In the genomic region with DNA sequence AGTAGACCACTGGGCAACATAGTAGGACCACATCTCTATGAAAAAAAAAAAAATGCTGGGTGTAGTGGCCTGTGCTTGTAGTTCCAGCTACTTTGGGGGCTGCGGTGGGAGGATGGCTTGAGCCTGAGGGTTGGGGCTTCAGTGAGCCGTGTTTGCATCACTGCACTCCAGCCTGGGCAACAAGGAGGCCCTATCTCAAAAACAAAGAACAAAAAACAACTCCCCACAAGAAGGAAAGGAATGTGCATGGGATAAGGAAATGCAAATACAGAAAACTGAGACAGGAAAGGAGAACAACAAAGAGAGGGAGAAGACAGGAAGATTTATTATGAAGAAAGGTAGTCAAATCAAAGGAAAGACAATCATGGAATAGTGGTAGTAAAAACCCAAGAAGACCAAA, we compare ENCODE assay signal across 26 cellular contexts.
DNase-seq lines count a peak whose midpoint lies in the region; ATAC-seq and TF ChIP-seq lines count a peak whose summit lies in the region.
"Had no signal": no experiment of that assay in that cellular context is flagged by ENCODE, and none has a peak within 500 bp of the region (broad histone marks: within the 10 kb centered on the region; RNA-seq: fewer than 3 reads in every experiment).

No MANE protein-coding gene starts in this region.

- H3K9me3 ChIP-seq in neural progenitor cell (ENCODE audit: low read depth): no peaks in the 10 kb centered on the region
- H3K9me3 ChIP-seq: Caco-2, gastrocnemius medialis, uterus had no signal

- H3K36me3 Mint-ChIP-seq in GM23338 (ENCODE audit: low read depth) (peaks cover 13% of the 10 kb centered on the region), neural progenitor cell (peaks cover 12% of the 10 kb centered on the region)
- H3K36me3 Mint-ChIP-seq: activated naive CD4-positive, alpha-beta T cell treated with anti-CD3 and anti-CD28 coated beads, Interleukin-2, amount 50 U/mL, for 24 hours; stimulated activated memory B cell treated with anti-CD40 and anti-IgM and Interleukin-4, amounts not matched to agents 10 μg/mL and 1 μg/mL and 100 μg/mL, for 72 hours had no signal

- H3K27ac ChIP-seq in GM23338 (ENCODE audit: low read depth) (peak overlapping the region; percentile 35), neural progenitor cell (no peak overlapping the region)
- H3K27ac ChIP-seq: gastrocnemius medialis, KMS-11, uterus, VCaP had no signal

- peak; percentile 83 for ATAC-seq in GM23338
- ATAC-seq in activated CD4-positive, CD25-positive, alpha-beta regulatory T cell treated with anti-CD3 and anti-CD28 coated beads, Interleukin-2, amount 50 U/mL, for 24 hours: no peak
- ATAC-seq: esophagus mucosa; gastrocnemius medialis; naive thymus-derived CD4-positive, alpha-beta T cell; Right ventricle myocardium inferior; stimulated activated memory B cell treated with anti-CD40 and anti-IgM and Interleukin-4, amounts not matched to agents 10 μg/mL and 1 μg/mL and 100 μg/mL, for 72 hours had no signal

- TF ChIP-seq CTCF in GM23338 (conservative IDR thresholded peaks at IDR 0.05; ENCODE audit: low read depth in 2 of 2) (no peak), neural progenitor cell (IDR thresholded peaks at IDR 0.05) (no peak)

- H3K27ac Mint-ChIP-seq in GM23338 (peak overlapping the region; percentile 89), neural progenitor cell (peak overlapping the region; percentile 100)
- H3K27ac Mint-ChIP-seq: activated naive CD4-positive, alpha-beta T cell treated with anti-CD3 and anti-CD28 coated beads, Interleukin-2, amount 50 U/mL, for 24 hours; activated T-helper 1 cell treated with anti-CD3 and anti-CD28 coated beads, Interleukin-12 subunit alpha, Interleukin-12 subunit beta, Interleukin-2, Interleukin-4 antibody, amounts not matched to agents 30 ng/mL and 10 ng/mL and 1 ng/mL, durations not matched to agents 14 hours and 24 hours and 36 hours; naive thymus-derived CD4-positive, alpha-beta T cell; progenitor cell of endocrine pancreas; stimulated activated memory B cell treated with anti-CD40 and anti-IgM and Interleukin-4, amounts not matched to agents 10 μg/mL and 1 μg/mL and 100 μg/mL, for 72 hours; T-helper 1 cell treated with Interleukin-12 subunit alpha and Interleukin-12 subunit beta and Interleukin-4 antibody, amounts not matched to agents 30 μg/mL and 1 μg/mL, for 36 hours had no signal

- H3K36me3 ChIP-seq in GM23338 (ENCODE audit: insufficient read depth): no peaks in the 10 kb centered on the region; the same call in 1 of the 2 replicates
- H3K36me3 ChIP-seq in neural progenitor cell: no peaks in the 10 kb centered on the region
- H3K36me3 ChIP-seq: gastrocnemius medialis, uterus had no signal

- no peaks in the 10 kb centered on the region for H3F3A ChIP-seq in GM23338 (replicated peaks; ENCODE audit: low read depth)
- H3F3A ChIP-seq in neural progenitor cell (ENCODE audit: low read depth): no peaks in the 10 kb centered on the region

- H3K9me2 ChIP-seq in GM23338 (ENCODE audit: insufficient read depth): peaks cover 8% of the 10 kb centered on the region

- in situ Hi-C loops in SK-MEL-5 (cut with HindIII; ENCODE audit: low pct_unique_long_range_greater_than_20kb, low sequenced_read_pairs): no loop called here
- in situ Hi-C loops in KBM-7 (cut with MboI; ENCODE audit: low pct_unique_long_range_greater_than_20kb, low sequenced_read_pairs): no loop called here

- H2AFZ ChIP-seq in GM23338: no peak overlapping the region
- peak overlapping the region; percentile 98 for H2AFZ ChIP-seq in neural progenitor cell (replicated peaks)

- H4K20me1 ChIP-seq in GM23338 (replicated peaks; ENCODE audit: insufficient read depth) (no peaks in the 10 kb centered on the region), neural progenitor cell (ENCODE audit: low read depth) (no peaks in the 10 kb centered on the region)

- H3K4me1 ChIP-seq in GM23338 (ENCODE audit: insufficient read depth): peaks cover 15% of the 10 kb centered on the region
- H3K4me1 ChIP-seq in neural progenitor cell: peaks cover 15% of the 10 kb centered on the region
- H3K4me1 ChIP-seq: gastrocnemius medialis, uterus had no signal

- H3K9ac ChIP-seq in neural progenitor cell: no peak overlapping the region
- H3K9ac ChIP-seq: KMS-11 had no signal

- no peak overlapping the region; the same call in 2 of the 3 replicates for H3K4me3 Mint-ChIP-seq in GM23338
- H3K4me3 Mint-ChIP-seq in neural progenitor cell: peak overlapping the region; percentile 59
- H3K4me3 Mint-ChIP-seq: activated naive CD4-positive, alpha-beta T cell treated with anti-CD3 and anti-CD28 coated beads, Interleukin-2, amount 50 U/mL, for 24 hours; activated T-helper 1 cell treated with anti-CD3 and anti-CD28 coated beads, Interleukin-12 subunit alpha, Interleukin-12 subunit beta, Interleukin-2, Interleukin-4 antibody, amounts not matched to agents 30 ng/mL and 10 ng/mL and 1 ng/mL, durations not matched to agents 14 hours and 24 hours and 36 hours; naive thymus-derived CD4-positive, alpha-beta T cell; stimulated activated memory B cell treated with anti-CD40 and anti-IgM and Interleukin-4, amounts not matched to agents 10 μg/mL and 1 μg/mL and 100 μg/mL, for 72 hours; T-helper 1 cell treated with Interleukin-12 subunit alpha and Interleukin-12 subunit beta and Interleukin-4 antibody, amounts not matched to agents 30 μg/mL and 1 μg/mL, for 36 hours had no signal

- H3K27me3 Mint-ChIP-seq in GM23338 (ENCODE audit: insufficient read depth, low read depth, poor library complexity): peaks cover 4% of the 10 kb centered on the region
- no peaks in the 10 kb centered on the region for H3K27me3 Mint-ChIP-seq in neural progenitor cell (ENCODE audit: insufficient read depth, low read depth)
- H3K27me3 Mint-ChIP-seq: activated naive CD4-positive, alpha-beta T cell treated with anti-CD3 and anti-CD28 coated beads, Interleukin-2, amount 50 U/mL, for 24 hours; naive thymus-derived CD4-positive, alpha-beta T cell; progenitor cell of endocrine pancreas; stimulated activated memory B cell treated with anti-CD40 and anti-IgM and Interleukin-4, amounts not matched to agents 10 μg/mL and 1 μg/mL and 100 μg/mL, for 72 hours had no signal

- DNase-seq in GM23338 (ENCODE audit: low spot score): peak; percentile 27
- peak; percentile 78 for DNase-seq in SK-MEL-5 (ENCODE audit: low read depth, low spot score)
- peak; percentile 73 for DNase-seq in foreskin melanocyte
- peak; percentile 3 for DNase-seq in neural progenitor cell (ENCODE audit: low spot score)
- no peak for DNase-seq in T-helper 9 cell
- no peak for DNase-seq in KBM-7
- no peak for DNase-seq in midbrain (lab: John Stamatoyannopoulos, UW)
- DNase-seq: activated CD4-positive, alpha-beta T cell treated with anti-CD3 and anti-CD28 coated beads, Interleukin-2, amount 50 U/mL, for 1 hour; Caco-2; gastrocnemius medialis; mammary epithelial cell; naive thymus-derived CD4-positive, alpha-beta T cell; NCI-H1694 treated with DMSO at 0.1 percent for 48 hours; NCI-H774; stimulated activated CD4-positive, alpha-beta T cell treated with anti-CD3 and anti-CD28 coated beads, Interleukin-1b, Interleukin-23, amount 100 ng/mL, for 48 hours; uterus had no signal

- H3K9me3 Mint-ChIP-seq in GM23338: peaks cover 10% of the 10 kb centered on the region
- H3K9me3 Mint-ChIP-seq in neural progenitor cell: peaks cover 22% of the 10 kb centered on the region
- H3K9me3 Mint-ChIP-seq: activated naive CD4-positive, alpha-beta T cell treated with anti-CD3 and anti-CD28 coated beads, Interleukin-2, amount 50 U/mL, for 24 hours; activated T-helper 1 cell treated with anti-CD3 and anti-CD28 coated beads, Interleukin-12 subunit alpha, Interleukin-12 subunit beta, Interleukin-2, Interleukin-4 antibody, amounts not matched to agents 30 ng/mL and 10 ng/mL and 1 ng/mL, durations not matched to agents 14 hours and 24 hours and 36 hours; stimulated activated memory B cell treated with anti-CD40 and anti-IgM and Interleukin-4, amounts not matched to agents 10 μg/mL and 1 μg/mL and 100 μg/mL, for 72 hours; T-helper 1 cell treated with Interleukin-12 subunit alpha and Interleukin-12 subunit beta and Interleukin-4 antibody, amounts not matched to agents 30 μg/mL and 1 μg/mL, for 36 hours had no signal

- peak overlapping the region; percentile 7 for H3K4me2 ChIP-seq in GM23338
- peak overlapping the region; percentile 61 for H3K4me2 ChIP-seq in neural progenitor cell
- H3K4me2 ChIP-seq: KMS-11 had no signal

- H3K4me3 ChIP-seq in GM23338: no peak overlapping the region
- no peak overlapping the region for H3K4me3 ChIP-seq in neural progenitor cell
- H3K4me3 ChIP-seq: gastrocnemius medialis, uterus had no signal

- no peaks in the 10 kb centered on the region for H3K27me3 ChIP-seq in GM23338 (ENCODE audit: insufficient read depth)
- no peaks in the 10 kb centered on the region for H3K27me3 ChIP-seq in neural progenitor cell
- H3K27me3 ChIP-seq: gastrocnemius medialis, uterus had no signal

- no peaks in the 10 kb centered on the region for H3K79me2 ChIP-seq in GM23338 (replicated peaks; ENCODE audit: insufficient read depth)
- H3K79me2 ChIP-seq in neural progenitor cell (ENCODE audit: low read depth): no peaks in the 10 kb centered on the region

- peaks cover 27% of the 10 kb centered on the region for H3K4me1 Mint-ChIP-seq in GM23338
- peaks cover 57% of the 10 kb centered on the region for H3K4me1 Mint-ChIP-seq in neural progenitor cell
- H3K4me1 Mint-ChIP-seq: activated naive CD4-positive, alpha-beta T cell treated with anti-CD3 and anti-CD28 coated beads, Interleukin-2, amount 50 U/mL, for 24 hours; naive thymus-derived CD4-positive, alpha-beta T cell; stimulated activated memory B cell treated with anti-CD40 and anti-IgM and Interleukin-4, amounts not matched to agents 10 μg/mL and 1 μg/mL and 100 μg/mL, for 72 hours had no signal

TF ChIP-seq in GM23338, 12 proteins besides CTCF, POLR2A, EP300 and RAD21 (continues in another document):
- TF ChIP-seq ZNF114 (CRISPR knock-in tag; IDR thresholded peaks at IDR 0.05): no peak

Comparison
In these comparisons a context has a peak if more than half of its experiments do, and no peak if none do; other contexts are left out.
1. DNase-seq: peak in GM23338 (single experiment), SK-MEL-5 (single experiment), foreskin melanocyte (single experiment) and neural progenitor cell (single experiment); none in T-helper 9 cell (single experiment), KBM-7 (single experiment) and midbrain (single experiment).